Comparison of ENCODE assay signal across 8 cellular contexts in the genomic region with DNA sequence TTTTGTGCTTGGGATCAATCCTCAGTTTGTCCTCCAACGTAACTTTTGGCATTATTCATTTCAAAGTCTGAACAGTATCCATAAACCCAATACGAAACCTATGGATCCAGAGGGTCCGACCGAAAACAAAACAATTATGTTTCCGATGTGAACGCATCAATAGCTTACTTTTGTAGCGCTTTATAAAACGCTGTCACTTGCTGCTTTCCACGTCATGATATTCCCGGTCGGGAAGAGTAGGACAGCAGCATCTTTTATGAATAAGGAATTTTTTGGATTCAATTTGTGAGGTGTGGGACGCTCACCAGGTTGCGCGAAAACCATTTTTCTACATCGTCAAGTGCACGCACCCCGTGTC.
DNase-seq lines count a peak whose midpoint lies in the region; ATAC-seq, FAIRE-seq and TF ChIP-seq lines count a peak whose summit lies in the region.

No MANE protein-coding gene starts in this region.

- H3K9ac ChIP-seq in endothelial cell of umbilical vein (replicated peaks; ENCODE audit: extremely low read depth, insufficient read depth, low read length) (peak overlapping the region; percentile 96), parathyroid adenoma (no peak overlapping the region)

- peak overlapping the region; percentile 67 for H3K27ac ChIP-seq in DOHH2 (ENCODE audit: low read depth, low read length)
- no peak overlapping the region for H3K27ac ChIP-seq in PC-9
- H3K27ac ChIP-seq in endothelial cell of umbilical vein (ENCODE audit: insufficient read depth, low read depth, low read length), result peak overlapping the region; percentile 88
- no peak overlapping the region for H3K27ac ChIP-seq in parathyroid adenoma

- H3K36me3 ChIP-seq in DOHH2 (ENCODE audit: control insufficient read depth, low read length) (peaks cover 4% of the 10 kb centered on the region; the same call in 1 of the 2 replicates), PC-9 (ENCODE audit: low read depth) (no peaks in the 10 kb centered on the region), endothelial cell of umbilical vein (ENCODE audit: control insufficient read depth in 2 of 2, extremely low read depth in 1 of 2, insufficient read depth in 2 of 2, low read length in 2 of 2) (no peaks in the 10 kb centered on the region), parathyroid adenoma (ENCODE audit: control insufficient read depth, insufficient read depth, low read length) (no peaks in the 10 kb centered on the region)

- H3K79me2 ChIP-seq in DOHH2 (ENCODE audit: control insufficient read depth, low read length), result peaks cover 62% of the 10 kb centered on the region
- H3K79me2 ChIP-seq in PC-9 (ENCODE audit: low read depth), result no peaks in the 10 kb centered on the region
- no peaks in the 10 kb centered on the region for H3K79me2 ChIP-seq in endothelial cell of umbilical vein (ENCODE audit: control insufficient read depth, insufficient read depth, low read length)
- no peaks in the 10 kb centered on the region for H3K79me2 ChIP-seq in parathyroid adenoma

- no peak for DNase-seq in PC-9
- DNase-seq in endothelial cell of umbilical vein (ENCODE audit: low read depth, low spot score), result no peak
- DNase-seq in epidermal melanocyte (ENCODE audit: insufficient read length, low spot score), result no peak
- DNase-seq in GM03348 (ENCODE audit: low spot score), result no peak
- no peak for DNase-seq in NCI-H748 (lab: John Stamatoyannopoulos, UW; ENCODE audit: unreplicated experiment)

- no TSS peak for BruUV-seq in PC-9 (replicated peaks; lab: Mats Ljungman, UMichigan)
- BruUV-seq in endothelial cell of umbilical vein (replicated peaks; lab: Mats Ljungman, UMichigan), result no TSS peak

- peak overlapping the region; percentile 96 for H2AFZ ChIP-seq in PC-9
- H2AFZ ChIP-seq in endothelial cell of umbilical vein (ENCODE audit: low read depth, low read length), result peak overlapping the region; percentile 93
- peak overlapping the region; percentile 84 for H2AFZ ChIP-seq in parathyroid adenoma

- no peak for TF ChIP-seq CTCF in DOHH2 (IDR thresholded peaks at IDR 0.05; ENCODE audit: low read depth, low read length, poor library complexity, severe bottlenecking)
- TF ChIP-seq CTCF in PC-9 (conservative IDR thresholded peaks at IDR 0.05), result no peak
- TF ChIP-seq CTCF in endothelial cell of umbilical vein (IDR thresholded peaks at IDR 0.05; ENCODE audit: extremely low read depth in 1 of 2, insufficient read depth in 1 of 2, low read depth in 1 of 2, low read length in 2 of 2), result no peak
- no peak for TF ChIP-seq CTCF in parathyroid adenoma (IDR thresholded peaks at IDR 0.05)

- CTCF ChIA-PET in PC-9 (lab: Charles Lee), result interaction anchor here (0.7 kb wide), 1 partner anchor 134 kb away, joined by 3 read pairs; no protein-coding TSS in a partner anchor
- CTCF ChIA-PET in endothelial cell of umbilical vein (lab: Charles Lee), result interaction anchor here (0.5 to 1.5 kb wide), 7 partner anchors 8 to 533 kb away, joined by 3 to 7 read pairs (median 3); no protein-coding TSS in a partner anchor

- H3K4me1 ChIP-seq in DOHH2 (ENCODE audit: control insufficient read depth, low read length) (peaks cover 47% of the 10 kb centered on the region), PC-9 (replicated peaks; ENCODE audit: insufficient read depth) (peaks cover 15% of the 10 kb centered on the region), endothelial cell of umbilical vein (ENCODE audit: control insufficient read depth, extremely low read depth, insufficient read depth, low read length) (peaks cover 10% of the 10 kb centered on the region), parathyroid adenoma (peaks cover 5% of the 10 kb centered on the region)

- H3K9me3 ChIP-seq in DOHH2 (ENCODE audit: control insufficient read depth, insufficient read depth, low read length) (no peaks in the 10 kb centered on the region), PC-9 (ENCODE audit: insufficient read depth, low read depth) (no peaks in the 10 kb centered on the region), endothelial cell of umbilical vein (replicated peaks; ENCODE audit: control insufficient read depth, insufficient read depth, low read length) (no peaks in the 10 kb centered on the region), parathyroid adenoma (ENCODE audit: control insufficient read depth, low read length) (no peaks in the 10 kb centered on the region)

- TF ChIP-seq POLR2A in endothelial cell of umbilical vein (IDR thresholded peaks at IDR 0.05; ENCODE audit: low read depth, low read length), result no peak

- H3K4me2 ChIP-seq in DOHH2 (ENCODE audit: low read length) (peak overlapping the region; percentile 88), PC-9 (peak overlapping the region; percentile 97), endothelial cell of umbilical vein (ENCODE audit: insufficient read depth, low read length) (peak overlapping the region; percentile 96), parathyroid adenoma (ENCODE audit: low read length) (peak overlapping the region; percentile 95)

- no peaks in the 10 kb centered on the region for H3K9me2 ChIP-seq in DOHH2 (replicated peaks; ENCODE audit: control insufficient read depth, low read length)
- no peaks in the 10 kb centered on the region for H3K9me2 ChIP-seq in PC-9 (ENCODE audit: insufficient read depth)

- dilution Hi-C loops in endothelial cell of umbilical vein (cut with MboI; ENCODE audit: extremely low pct_ligation_motif_present, low sequenced_read_pairs), result no loop called here

- H4K20me1 ChIP-seq in DOHH2 (ENCODE audit: control insufficient read depth, insufficient read depth, low read depth, low read length), result no peaks in the 10 kb centered on the region
- H4K20me1 ChIP-seq in PC-9 (ENCODE audit: insufficient read depth), result no peaks in the 10 kb centered on the region
- no peaks in the 10 kb centered on the region for H4K20me1 ChIP-seq in endothelial cell of umbilical vein (replicated peaks; ENCODE audit: control insufficient read depth, extremely low read depth, insufficient read depth, low read length)

- POLR2A ChIA-PET in PC-9 (lab: Charles Lee; ENCODE audit: unreplicated experiment), result interaction anchor here (0.6 kb wide), 1 partner anchor 548 kb away, joined by 3 read pairs; no protein-coding TSS in a partner anchor
- POLR2A ChIA-PET in endothelial cell of umbilical vein (lab: Charles Lee), result no interaction called here

- no peak for FAIRE-seq in endothelial cell of umbilical vein (lab: Jason Lieb, UNC)

- H3K4me3 ChIP-seq in DOHH2 (ENCODE audit: low read length) (peak overlapping the region; percentile 74), PC-9 (peak overlapping the region; percentile 91), endothelial cell of umbilical vein (replicated peaks in 1 of 3; ENCODE audit: insufficient read depth in 1 of 3, low read depth in 1 of 3, low read length in 3 of 3) (peak overlapping the region; percentile 79 to 95 (median 89)), parathyroid adenoma (ENCODE audit: low read depth, low read length) (peak overlapping the region; percentile 88)

- H3K27me3 ChIP-seq in DOHH2 (ENCODE audit: control insufficient read depth, low read length) (no peaks in the 10 kb centered on the region), PC-9 (ENCODE audit: insufficient read depth, low read depth) (no peaks in the 10 kb centered on the region), endothelial cell of umbilical vein (ENCODE audit: control insufficient read depth in 2 of 2, insufficient read depth in 2 of 2, low read length in 2 of 2) (no peaks in the 10 kb centered on the region), parathyroid adenoma (ENCODE audit: control insufficient read depth, insufficient read depth, low read length) (no peaks in the 10 kb centered on the region)

- intact Hi-C loops in PC-9 (cut with micrococcal nuclease; ENCODE audit: unreplicated experiment), result loop anchor here (10.0 kb wide), 1 partner anchor 391 kb away; no protein-coding TSS in a partner anchor
- intact Hi-C loops in endothelial cell of umbilical vein (cut with micrococcal nuclease), result loop anchor here (1.0 to 10.0 kb wide), 7 partner anchors 123 to 419 kb away; no protein-coding TSS in a partner anchor

- H3F3A ChIP-seq in DOHH2 (ENCODE audit: control insufficient read depth, insufficient read depth), result no peaks in the 10 kb centered on the region
- no peaks in the 10 kb centered on the region for H3F3A ChIP-seq in PC-9 (ENCODE audit: insufficient read depth, low read depth)

- ATAC-seq in GM18517 (IDR thresholded peaks at IDR 0.05; ENCODE audit: unreplicated experiment), result no peak

- no peaks in the 10 kb centered on the region for H3K9me1 ChIP-seq in endothelial cell of umbilical vein (replicated peaks; ENCODE audit: control insufficient read depth, extremely low read depth, insufficient read depth, low read length)

TF ChIP-seq in endothelial cell of umbilical vein, 7 proteins besides CTCF, POLR2A, EP300 and RAD21:
- no peak for TF ChIP-seq GATA2 (IDR thresholded peaks at IDR 0.05; ENCODE audit: insufficient read depth, insufficient read length, low read depth, low read length)
- TF ChIP-seq JUN (IDR thresholded peaks at IDR 0.05; ENCODE audit: borderline replicate concordance, insufficient read depth, insufficient read length, low read depth), result no peak
- no peak for TF ChIP-seq POLR2AphosphoS5 (IDR thresholded peaks at IDR 0.05; ENCODE audit: insufficient read depth, low read depth, low read length)
- TF ChIP-seq, protein P1, sequence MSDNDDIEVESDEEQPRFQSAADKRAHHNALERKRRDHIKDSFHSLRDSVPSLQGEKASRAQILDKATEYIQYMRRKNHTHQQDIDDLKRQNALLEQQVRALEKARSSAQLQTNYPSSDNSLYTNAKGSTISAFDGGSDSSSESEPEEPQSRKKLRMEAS (IDR thresholded peaks at IDR 0.05; ENCODE audit: insufficient read depth, insufficient read length), result no peak
- TF ChIP-seq MYC (IDR thresholded peaks at IDR 0.05; ENCODE audit: low read depth, low read length), result no peak
- TF ChIP-seq EZH2 (IDR thresholded peaks at IDR 0.05; ENCODE audit: borderline replicate concordance, low read depth, low read length, severe bottlenecking), result no peak
- no peak for TF ChIP-seq FOS (IDR thresholded peaks at IDR 0.05; ENCODE audit: borderline replicate concordance, insufficient read depth, low read length)

Comparison
In these comparisons a context has a peak if more than half of its experiments do, and no peak if none do; other contexts are left out.
1. H3K27ac ChIP-seq: peak in DOHH2 (single experiment) and endothelial cell of umbilical vein (single experiment); none in PC-9 (single experiment) and parathyroid adenoma (single experiment).
2. Peak in every context shown above with its lines, with median percentiles within 50 percentile points of each other: H3K4me2 ChIP-seq, H3K4me3 ChIP-seq and H2AFZ ChIP-seq.